ENCODE assay signal across 8 cellular contexts in the genomic region with DNA sequence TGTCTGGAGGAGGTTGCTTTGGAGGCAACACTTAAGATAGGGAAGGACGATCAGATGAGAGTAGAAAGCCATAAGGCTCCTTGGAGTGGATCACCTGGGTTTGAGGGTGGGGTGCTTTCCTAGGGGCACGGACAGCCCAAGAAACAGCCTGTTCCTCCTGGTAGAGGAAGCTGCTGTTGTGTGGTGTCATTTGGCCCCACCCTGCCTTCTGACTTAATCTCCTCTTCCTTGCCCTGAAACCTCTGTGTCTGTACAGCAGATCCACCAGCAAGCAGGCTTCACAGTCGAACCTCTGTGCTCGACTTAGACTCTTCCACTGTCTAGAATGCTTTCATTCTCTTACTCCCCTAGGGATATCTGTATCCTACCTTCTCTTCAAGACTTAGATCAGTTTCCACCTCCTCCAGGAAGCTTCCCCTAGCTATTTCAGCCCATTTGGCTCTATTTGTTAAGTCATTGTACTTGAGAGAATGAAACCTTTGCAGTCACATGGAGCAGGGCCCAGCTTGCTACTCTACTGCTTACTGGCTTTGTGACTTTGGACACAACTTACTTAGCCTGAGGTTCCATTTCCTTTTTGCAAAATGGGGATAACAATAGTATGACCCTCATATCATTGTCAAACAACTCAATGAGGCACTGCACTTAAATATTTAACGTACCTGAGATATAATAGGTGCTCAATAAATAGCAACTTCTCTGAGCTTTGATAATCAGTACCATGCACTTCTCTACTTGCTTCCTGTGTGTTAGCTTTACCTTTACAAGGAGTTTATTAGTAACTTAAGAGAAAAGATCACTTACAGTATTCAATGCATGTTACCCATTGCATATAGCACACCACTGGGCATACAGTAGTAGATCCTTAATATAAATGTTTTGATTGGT. TPM values are rescaled to one million over a fixed set of nuclear protein-coding genes. Genes with fewer than 3 reads are reported as not detected.
DNase-seq lines count a peak whose midpoint lies in the region; ATAC-seq, FAIRE-seq and TF ChIP-seq lines count a peak whose summit lies in the region.

No MANE protein-coding gene starts in this region.

- in situ Hi-C loops in SK-MEL-5 (cut with HindIII; ENCODE audit: low pct_unique_long_range_greater_than_20kb, low sequenced_read_pairs): no loop called here

- peak overlapping the region; percentile 93 for H3K4me3 Mint-ChIP-seq in neural crest cell

- peaks cover 47% of the 10 kb centered on the region for H3K4me1 Mint-ChIP-seq in neural crest cell

- no peaks in the 10 kb centered on the region for H3K36me3 Mint-ChIP-seq in neural crest cell (ENCODE audit: low read depth)

- no peaks in the 10 kb centered on the region for H3K27me3 ChIP-seq in bronchial epithelial cell (ENCODE audit: control insufficient read depth, insufficient read depth, low read length)

- H3K27ac Mint-ChIP-seq in neural crest cell (ENCODE audit: unreplicated experiment): no peak overlapping the region

- TF ChIP-seq CTCF in bronchial epithelial cell (IDR thresholded peaks at IDR 0.05; ENCODE audit: insufficient read depth, low read length, severe bottlenecking) (no peak), neural crest cell (conservative IDR thresholded peaks at IDR 0.05) (no peak)

- FAIRE-seq in bronchial epithelial cell (lab: Jason Lieb, UNC): no peak

- ATAC-seq in GM18505 (IDR thresholded peaks at IDR 0.05; ENCODE audit: unreplicated experiment) (no peak), GM21367 (IDR thresholded peaks at IDR 0.05; ENCODE audit: unreplicated experiment) (no peak)

- no peaks in the 10 kb centered on the region for H3K36me3 ChIP-seq in bronchial epithelial cell (ENCODE audit: control insufficient read depth, insufficient read depth, low read length)

- no peak overlapping the region for H3K4me3 ChIP-seq in bronchial epithelial cell (ENCODE audit: low read depth, low read length)

- TF ChIP-seq POLR2A in GM18505 (IDR thresholded peaks at IDR 0.05; ENCODE audit: borderline replicate concordance, extremely low read depth, insufficient read depth, insufficient read length): peak; percentile 35

- H3K9me3 Mint-ChIP-seq in neural crest cell: no peaks in the 10 kb centered on the region

- no peaks in the 10 kb centered on the region for H3K27me3 Mint-ChIP-seq in neural crest cell (ENCODE audit: low read depth)

- peak; percentile 48 for DNase-seq in SK-MEL-5 (ENCODE audit: low read depth, low spot score)
- DNase-seq in bronchial epithelial cell (ENCODE audit: low read depth): peak; percentile 22
- DNase-seq in neural crest cell (ENCODE audit: low read depth, low spot score): no peak
- DNase-seq in AG20443 (ENCODE audit: low spot score): no peak
- DNase-seq in 8988T: no peak
- no peak for DNase-seq in DMS53 (lab: John Stamatoyannopoulos, UW)

RNA-seq across cellular contexts. Expression of a gene that starts 5.0 kb away (rescaled TPM):
- total RNA-seq in SK-MEL-5 (2014; rRNA removed; shearing (Covaris generic)): 52.9 and 53.9 TPM in 2 replicates
- polyA plus RNA-seq in SK-MEL-5 (2015; cell fraction: cytosol; rRNA removed): 30.5 and 39.3 TPM in 2 replicates
- polyA plus RNA-seq in SK-MEL-5 (2015; cell fraction: nucleus; rRNA removed): 459 and 547 TPM in 2 replicates
- total RNA-seq in bronchial epithelial cell: 26.5 and 48.7 TPM in 2 replicates
- total RNA-seq in neural crest cell: 18.6 and 20.6 TPM in 2 replicates

Comparison
In these comparisons a context has a peak if more than half of its experiments do, and no peak if none do; other contexts are left out.
1. DNase-seq: peak in SK-MEL-5 (single experiment) and bronchial epithelial cell (single experiment); none in neural crest cell (single experiment), AG20443 (single experiment), 8988T (single experiment) and DMS53 (single experiment).